33 cellular contexts compared by ENCODE assay signal in genomic region chr5:16245249-16245648, GRCh38.
"Had no signal": no experiment of that assay in that cellular context is flagged by ENCODE, and none has a peak within 500 bp of the region (broad histone marks: within the 10 kb centered on the region; RNA-seq: fewer than 3 reads in every experiment).

No MANE protein-coding gene starts in this region.

- H3K4me3 Mint-ChIP-seq: activated CD4-positive, alpha-beta memory T cell treated with anti-CD3 and anti-CD28 coated beads, Interleukin-2, amount 10 ng/mL, durations not matched to agents 7 days and 5 days; activated CD8-positive, alpha-beta memory T cell treated with anti-CD3 and anti-CD28 coated beads, Interleukin-2, amount 10 ng/mL, durations not matched to agents 7 days and 5 days; activated naive CD8-positive, alpha-beta T cell treated with anti-CD3 and anti-CD28 coated beads for 36 hours; activated T-cell treated with anti-CD3 and anti-CD28 coated beads, Interleukin-2, amount 50 U/mL, for 72 hours; activated T-helper 17 cell treated with anti-CD3 and anti-CD28 coated beads, Interleukin-2, amount 50 U/mL, for 72 hours had no signal

- H3K4me1 Mint-ChIP-seq: activated CD4-positive, alpha-beta memory T cell treated with anti-CD3 and anti-CD28 coated beads, Interleukin-2, amount 10 ng/mL, durations not matched to agents 7 days and 5 days; activated naive CD8-positive, alpha-beta T cell treated with anti-CD3 and anti-CD28 coated beads for 36 hours; activated T-helper 17 cell treated with anti-CD3 and anti-CD28 coated beads, Interleukin-2, amount 50 U/mL, for 72 hours had no signal

- H3K9me3 ChIP-seq: SJCRH30 had no signal

- ATAC-seq: activated CD8-positive, alpha-beta memory T cell treated with anti-CD3 and anti-CD28 coated beads, Interleukin-2, amount 10 ng/mL, durations not matched to agents 7 days and 5 days; activated T-cell treated with anti-CD3 and anti-CD28 coated beads, Interleukin-2, amount 50 U/mL, for 72 hours; activated T-helper 17 cell treated with anti-CD3 and anti-CD28 coated beads, Interleukin-2, amount 50 U/mL, for 72 hours; K562; Panc1 had no signal

- H3K27ac Mint-ChIP-seq: activated CD4-positive, alpha-beta memory T cell treated with anti-CD3 and anti-CD28 coated beads, Interleukin-2, amount 10 ng/mL, durations not matched to agents 7 days and 5 days; activated CD8-positive, alpha-beta memory T cell treated with anti-CD3 and anti-CD28 coated beads, Interleukin-2, amount 10 ng/mL, durations not matched to agents 7 days and 5 days; activated naive CD8-positive, alpha-beta T cell treated with anti-CD3 and anti-CD28 coated beads for 36 hours; activated T-cell treated with anti-CD3 and anti-CD28 coated beads, Interleukin-2, amount 50 U/mL, for 72 hours; activated T-helper 17 cell treated with anti-CD3 and anti-CD28 coated beads, Interleukin-2, amount 50 U/mL, for 72 hours had no signal

- H3K27ac ChIP-seq: brain microvascular endothelial cell, SJCRH30, SK-N-MC, WERI-Rb-1 had no signal

- H3K27me3 ChIP-seq: brain microvascular endothelial cell, SJCRH30 had no signal

- H3K27me3 Mint-ChIP-seq: activated CD4-positive, alpha-beta memory T cell treated with anti-CD3 and anti-CD28 coated beads, Interleukin-2, amount 10 ng/mL, durations not matched to agents 7 days and 5 days; activated CD8-positive, alpha-beta memory T cell treated with anti-CD3 and anti-CD28 coated beads, Interleukin-2, amount 10 ng/mL, durations not matched to agents 7 days and 5 days; activated naive CD8-positive, alpha-beta T cell treated with anti-CD3 and anti-CD28 coated beads for 36 hours; activated T-helper 17 cell treated with anti-CD3 and anti-CD28 coated beads, Interleukin-2, amount 50 U/mL, for 72 hours had no signal

- DNase-seq: activated CD4-positive, alpha-beta memory T cell treated with anti-CD3 and anti-CD28 coated beads, Interleukin-2, amount 10 ng/mL, durations not matched to agents 7 days and 5 days; activated CD4-positive, alpha-beta T cell treated with anti-CD3 and anti-CD28 coated beads for 1 hour; activated CD4-positive, alpha-beta T cell treated with anti-CD3 and anti-CD28 coated beads for 48 hours; activated CD4-positive, CD25-positive, alpha-beta regulatory T cell; activated CD8-positive, alpha-beta memory T cell treated with anti-CD3 and anti-CD28 coated beads for 24 hours; activated CD8-positive, alpha-beta memory T cell treated with anti-CD3 and anti-CD28 coated beads, Interleukin-2, amount 10 ng/mL, durations not matched to agents 7 days and 5 days; activated effector memory CD4-positive, alpha-beta T cell treated with anti-CD3 and anti-CD28 coated beads, Interleukin-2, amount 50 U/mL, for 16 hours; activated naive CD4-positive, alpha-beta T cell; activated naive CD4-positive, alpha-beta T cell treated with anti-CD3 and anti-CD28 coated beads, Interleukin-2, amount 50 U/mL, for 16 hours; activated naive CD8-positive, alpha-beta T cell treated with anti-CD3 and anti-CD28 coated beads for 36 hours; activated T-cell treated with anti-CD3 and anti-CD28 coated beads, Interleukin-2, amount 50 U/mL, for 1 hour; activated T-cell treated with anti-CD3 and anti-CD28 coated beads, Interleukin-2, amount 50 U/mL, for 72 hours; amniotic stem cell; aorta; brain microvascular endothelial cell; central memory CD4-positive, alpha-beta T cell; Karpas-422; NCI-H1092 treated with DMSO at 0.1 percent for 48 hours; NCI-H1417; NCI-H146; NCI-H187 treated with DMSO at 0.1 percent for 48 hours; NCI-H2171; NCI-H510A; NCI-H526; NCI-H748 treated with DMSO at 0.1 percent for 48 hours; SHP77; SJCRH30; T1000; WERI-Rb-1 had no signal

- H3K36me3 ChIP-seq: brain microvascular endothelial cell, SJCRH30, WERI-Rb-1 had no signal

- H3K4me1 ChIP-seq: SJCRH30 had no signal

- H3K4me3 ChIP-seq: K562, SJCRH30, SK-N-MC had no signal
